Comparison of ENCODE assay signal across 9 cellular contexts in the genomic region with DNA sequence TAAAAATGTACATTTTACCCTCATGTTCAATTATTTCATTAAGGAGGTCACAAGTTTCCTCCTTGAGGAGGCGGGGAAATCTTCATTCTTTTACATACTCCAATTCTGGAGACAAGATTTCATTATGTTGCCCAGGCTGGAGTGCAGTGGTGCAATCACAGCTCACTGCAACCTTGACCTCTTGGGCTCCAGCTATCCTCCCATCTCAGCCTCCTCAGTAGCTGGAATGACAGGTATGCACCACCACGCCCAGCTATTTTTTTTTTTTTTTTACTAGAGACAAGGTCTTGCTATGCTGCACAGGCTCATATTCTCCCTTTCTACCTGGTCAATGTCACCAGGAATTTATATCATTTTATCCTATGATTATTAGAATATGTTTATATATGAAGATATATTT.
"Had no signal": no experiment of that assay in that cellular context is flagged by ENCODE, and none has a peak within 500 bp of the region (broad histone marks: within the 10 kb centered on the region; RNA-seq: fewer than 3 reads in every experiment).

No MANE protein-coding gene starts in this region.

- H2AFZ ChIP-seq: GM23248 had no signal

- H3K9ac ChIP-seq: GM23248 had no signal

- H3K4me3 ChIP-seq: GM23248, HAP-1 had no signal

- H3K27ac ChIP-seq: GM23248, HL-60 had no signal

- H3K9me3 ChIP-seq: HAP-1 had no signal

- H3K4me1 ChIP-seq: HAP-1 had no signal

- H3K36me3 ChIP-seq: HAP-1 had no signal

- DNase-seq: GM23248, GOT3, H7, HFFc6, IMR-90, KBM-7 had no signal

- ATAC-seq: HCT116 had no signal
